In genomic region chr19:1113278-1113985, GRCh38 we compare ENCODE assay signal across 8 cellular contexts. TPM values are rescaled to one million over a fixed set of nuclear protein-coding genes. Genes with fewer than 3 reads are reported as not detected.
DNase-seq lines count a peak whose midpoint lies in the region; ATAC-seq and TF ChIP-seq lines count a peak whose summit lies in the region.

No MANE protein-coding gene starts in this region.

- TF ChIP-seq CTCF in choroid plexus epithelial cell (conservative IDR thresholded peaks at IDR 0.05; ENCODE audit: low read depth, low read length) = peak; percentile 79

- H3K4me3 ChIP-seq in H7 (ENCODE audit: insufficient read depth, low read depth, low read length) (no peak overlapping the region), choroid plexus epithelial cell (ENCODE audit: low read depth, low read length) (no peak overlapping the region)

- DNase-seq in C1 segment of cervical spinal cord (lab: John Stamatoyannopoulos, UW) = peak in 13 of 14 donors; percentile 29 to 90 (median 82)
- peak; percentile 100 for DNase-seq in H7
- DNase-seq in NCI-H345 (lab: John Stamatoyannopoulos, UW) = peak; percentile 49
- DNase-seq in activated CD4-positive, alpha-beta T cell treated with anti-CD3 and anti-CD28 coated beads for 48 hours = peak; percentile 91
- DNase-seq in choroid plexus epithelial cell (ENCODE audit: low read depth) = peak; percentile 98
- DNase-seq in left lobe of liver (ENCODE audit: low spot score) = peak; percentile 97
- DNase-seq in stimulated activated CD4-positive, alpha-beta T cell treated with anti-CD3 and anti-CD28 coated beads, Interleukin-1b, Interleukin-23, amount 100 ng/mL, for 24 hours (ENCODE audit: low read depth in 4 of 4, low spot score in 1 of 4) = peak in 3 of 4 experiments; percentile 69 to 84 (median 76)

- no peaks in the 10 kb centered on the region for H3K27me3 ChIP-seq in H7 (ENCODE audit: control insufficient read depth, insufficient read depth, low read length)

- no peaks in the 10 kb centered on the region; the same call in none of the 2 replicates for H3K36me3 ChIP-seq in H7 (replicated peaks; ENCODE audit: control insufficient read depth, insufficient read depth, low read length)

- ATAC-seq in left lobe of liver (peak; percentile 92), HG03354 (IDR thresholded peaks at IDR 0.05; ENCODE audit: poor library complexity, severe bottlenecking, unreplicated experiment) (no peak)

RNA-seq across cellular contexts. Expression of gene GPX4, which starts 9.6 kb away (rescaled TPM):
- total RNA-seq in H7 (2014; rRNA removed; shearing (Covaris generic)) = 620 and 671 TPM in 2 replicates
- total RNA-seq in left lobe of liver = 247 TPM

RNA-seq across cellular contexts. Expression of gene POLR2E, which starts 18.3 kb away (rescaled TPM):
- 226 and 283 TPM in 2 replicates for total RNA-seq in H7 (2014; rRNA removed; shearing (Covaris generic))
- total RNA-seq in left lobe of liver = 143 TPM

RNA-seq across cellular contexts. Expression of gene ARHGAP45, which starts 46.5 kb away (rescaled TPM):
- total RNA-seq in H7 (2014; rRNA removed; shearing (Covaris generic)) = 46.0 and 48.7 TPM in 2 replicates
- 5.1 TPM for total RNA-seq in left lobe of liver

Comparison
In these comparisons a context has a peak if more than half of its experiments do, and no peak if none do; other contexts are left out.
1. DNase-seq: peak in every context shown above with its lines; median percentile 100 in H7; 98 in choroid plexus epithelial cell; 97 in left lobe of liver; 91 in activated CD4-positive, alpha-beta T cell treated with anti-CD3 and anti-CD28 coated beads for 48 hours; 82 in C1 segment of cervical spinal cord; 76 in stimulated activated CD4-positive, alpha-beta T cell treated with anti-CD3 and anti-CD28 coated beads, Interleukin-1b, Interleukin-23, amount 100 ng/mL, for 24 hours; 49 in NCI-H345.